In genomic region chr16:63361032-63361624, GRCh38 we compare ENCODE assay signal across 8 cellular contexts.
A peak's percentile ranks its signal among the peaks of the same experiment; 100 is the strongest.
DNase-seq lines count a peak whose midpoint lies in the region; ATAC-seq and TF ChIP-seq lines count a peak whose summit lies in the region.

No MANE protein-coding gene starts in this region.

- H3K4me3 ChIP-seq in fibroblast of pulmonary artery (replicated peaks; ENCODE audit: low read depth, low read length) (no peak overlapping the region), right cardiac atrium (ENCODE audit: low read length) (no peak overlapping the region)

- TF ChIP-seq RAD21 in Ishikawa (IDR thresholded peaks at IDR 0.05; ENCODE audit: low read depth), result peak; percentile 58

- no peak overlapping the region for H3K27ac ChIP-seq in right cardiac atrium (ENCODE audit: low read length)

- peak; percentile 90 for TF ChIP-seq CTCF in fibroblast of pulmonary artery (IDR thresholded peaks at IDR 0.05; ENCODE audit: low read length, missing control alignments)

- DNase-seq in EL (peak; percentile 44), SHP77 (lab: John Stamatoyannopoulos, UW) (peak; percentile 36 to 40), fibroblast of pulmonary artery (ENCODE audit: low read depth) (peak; percentile 78), retina (peak; percentile 61), NCI-H128 (lab: John Stamatoyannopoulos, UW; ENCODE audit: unreplicated experiment) (no peak), right cardiac atrium (no peak)

- ATAC-seq in GM21526 (IDR thresholded peaks at IDR 0.05; ENCODE audit: low FRiP score, unreplicated experiment) (peak; percentile 78), right cardiac atrium (no peak)

- intact Hi-C loops in right cardiac atrium (cut with DNase I), result no loop called here

- H3K4me1 ChIP-seq in right cardiac atrium (ENCODE audit: control insufficient read depth, insufficient read depth, low read length), result no peaks in the 10 kb centered on the region

- no peak for TF ChIP-seq EP300 in Ishikawa (IDR thresholded peaks at IDR 0.05; ENCODE audit: borderline replicate concordance)

- no peaks in the 10 kb centered on the region for H3K9me3 ChIP-seq in right cardiac atrium (ENCODE audit: control insufficient read depth, low read length)

- H3K27me3 ChIP-seq in right cardiac atrium (ENCODE audit: control insufficient read depth, insufficient read depth), result no peaks in the 10 kb centered on the region

- WGBS in right cardiac atrium, result 0% methylated on average over 1 of the region's 1 CpG

TF ChIP-seq in Ishikawa, 13 proteins besides CTCF, POLR2A, EP300 and RAD21:
- TF ChIP-seq CREB1 (IDR thresholded peaks at IDR 0.05; ENCODE audit: low read depth), result no peak
- TF ChIP-seq TCF12 (IDR thresholded peaks at IDR 0.05; ENCODE audit: low read depth), result no peak
- TF ChIP-seq TAF1 (IDR thresholded peaks at IDR 0.05; ENCODE audit: low read depth), result no peak
- no peak for TF ChIP-seq YY1 (IDR thresholded peaks at IDR 0.05; ENCODE audit: low read depth)
- TF ChIP-seq REST (IDR thresholded peaks at IDR 0.05; ENCODE audit: low read depth), result no peak
- no peak for TF ChIP-seq MAX (IDR thresholded peaks at IDR 0.05)
- TF ChIP-seq, protein P1, sequence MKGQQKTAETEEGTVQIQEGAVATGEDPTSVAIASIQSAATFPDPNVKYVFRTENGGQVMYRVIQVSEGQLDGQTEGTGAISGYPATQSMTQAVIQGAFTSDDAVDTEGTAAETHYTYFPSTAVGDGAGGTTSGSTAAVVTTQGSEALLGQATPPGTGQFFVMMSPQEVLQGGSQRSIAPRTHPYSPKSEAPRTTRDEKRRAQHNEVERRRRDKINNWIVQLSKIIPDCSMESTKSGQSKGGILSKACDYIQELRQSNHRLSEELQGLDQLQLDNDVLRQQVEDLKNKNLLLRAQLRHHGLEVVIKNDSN (IDR thresholded peaks at IDR 0.05), result no peak
- TF ChIP-seq ZBTB7A (IDR thresholded peaks at IDR 0.05; ENCODE audit: low read depth), result no peak
- TF ChIP-seq CEBPB (IDR thresholded peaks at IDR 0.05), result no peak
TF ChIP-seq in Ishikawa: peak in this region for 0.

Comparison
In these comparisons a context has a peak if more than half of its experiments do, and no peak if none do; other contexts are left out.
1. DNase-seq: peak in EL (single experiment), SHP77 (2 of 2), fibroblast of pulmonary artery (single experiment) and retina (single experiment); none in NCI-H128 (single experiment) and right cardiac atrium (0 of 3).